ENCODE assay signal across 8 cellular contexts in the genomic region with DNA sequence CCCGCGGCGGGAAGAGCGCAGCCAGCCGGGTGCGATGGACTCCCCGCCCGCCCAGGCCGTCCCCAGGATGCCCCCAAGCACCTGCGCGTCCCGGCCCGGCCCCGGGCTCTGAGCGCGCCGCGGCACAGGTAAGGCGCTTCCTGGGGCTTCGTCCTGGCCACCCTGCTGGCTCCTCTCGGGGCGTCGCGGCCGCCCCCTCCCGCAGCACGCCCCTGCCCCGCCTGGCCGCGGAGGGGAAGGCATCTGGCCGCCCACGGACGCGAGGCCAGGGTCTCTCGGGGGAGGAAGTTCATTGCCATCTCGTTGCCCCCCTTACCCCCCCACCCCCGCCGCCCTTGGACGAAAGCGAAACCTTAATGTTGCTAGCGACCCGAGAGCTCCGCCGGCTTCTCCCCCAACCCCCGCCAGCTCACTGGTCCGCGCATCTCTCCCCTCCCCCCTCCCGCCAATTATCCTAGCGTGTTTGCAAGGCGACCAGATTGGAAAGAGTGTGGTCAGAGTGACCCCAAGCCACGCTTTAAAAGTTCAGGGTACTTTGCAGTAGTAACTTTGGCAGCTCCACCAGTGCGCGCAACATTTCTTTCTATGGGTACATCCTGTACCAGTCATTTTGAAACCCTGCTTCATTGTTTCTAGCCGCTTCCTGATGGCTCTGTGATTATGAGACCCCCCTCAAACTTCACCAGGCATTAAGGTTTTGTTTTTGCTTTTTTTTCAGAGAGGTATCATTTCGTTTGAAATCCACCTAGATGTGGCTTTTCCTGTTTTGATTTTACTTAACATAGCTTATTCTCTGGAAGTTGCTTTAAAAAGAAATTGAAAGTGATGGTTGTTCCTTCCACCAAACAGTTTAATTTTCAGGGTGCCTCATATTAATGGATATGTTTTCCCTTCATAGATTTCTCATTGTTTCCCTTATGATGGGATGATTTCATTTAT. TPM values are rescaled to one million over a fixed set of nuclear protein-coding genes. Genes with fewer than 3 reads are reported as not detected.
DNase-seq lines count a peak whose midpoint lies in the region; ATAC-seq and TF ChIP-seq lines count a peak whose summit lies in the region.

No MANE protein-coding gene starts in this region.

- no peaks in the 10 kb centered on the region for H3K9me3 ChIP-seq in esophagus muscularis mucosa
- H3K9me3 ChIP-seq in stomach = no peaks in the 10 kb centered on the region

- TF ChIP-seq CTCF in HFFc6 (IDR thresholded peaks at IDR 0.05) (no peak), esophagus muscularis mucosa (IDR thresholded peaks at IDR 0.05) (peak in 1 of 3 experiments; percentile 32), nephron progenitor cell (IDR thresholded peaks at IDR 0.05) (no peak), stomach (IDR thresholded peaks at IDR 0.05) (no peak)

- H3K27ac Mint-ChIP-seq in HFFc6 (no peak overlapping the region), nephron progenitor cell (no peak overlapping the region)

- H3K27me3 ChIP-seq in esophagus muscularis mucosa = no peaks in the 10 kb centered on the region
- peaks cover 0 to 39% (median 9%) of the 10 kb centered on the region in 3 donors for H3K27me3 ChIP-seq in stomach

- no peak for DNase-seq in HFFc6
- peak; percentile 17 for DNase-seq in NCI-H1436 (lab: John Stamatoyannopoulos, UW)
- DNase-seq in activated CD8-positive, alpha-beta memory T cell treated with anti-CD3 and anti-CD28 coated beads, Interleukin-2, amount 50 U/mL, for 4 hours = peak; percentile 57
- no peak for DNase-seq in esophagus muscularis mucosa (ENCODE audit: extremely low spot score)
- no peak for DNase-seq in nephron progenitor cell
- DNase-seq in stomach = peak; percentile 33
- no peak for DNase-seq in T1000 (lab: John Stamatoyannopoulos, UW)

- peaks cover 49% of the 10 kb centered on the region for H3K27me3 Mint-ChIP-seq in HFFc6 (ENCODE audit: insufficient read depth)
- peaks cover 95% of the 10 kb centered on the region for H3K27me3 Mint-ChIP-seq in nephron progenitor cell (ENCODE audit: low read depth, poor library complexity)

- H3K4me3 ChIP-seq in esophagus muscularis mucosa (peak overlapping the region; percentile 95 to 99 (median 96)), stomach (peak overlapping the region; percentile 76 to 94 (median 90))

- H3K36me3 ChIP-seq in esophagus muscularis mucosa (no peaks in the 10 kb centered on the region), stomach (no peaks in the 10 kb centered on the region)

- H3K9me3 Mint-ChIP-seq in HFFc6 (no peaks in the 10 kb centered on the region), nephron progenitor cell (no peaks in the 10 kb centered on the region)

- 0% methylated on average over 24 of the region's 55 CpGs for WGBS in esophagus muscularis mucosa
- WGBS in stomach, 5 donors = 0 to 2% (median 1%) methylated on average over 11 to 55 of the region's 55 CpGs

- H3K4me1 ChIP-seq in esophagus muscularis mucosa (peaks cover 18 to 71% (median 55%) of the 10 kb centered on the region in 4 donors), stomach (peaks cover 14 to 52% (median 30%) of the 10 kb centered on the region in 4 donors)

- intact Hi-C loops in esophagus muscularis mucosa (cut with DNase I) = loop anchor here (5.0 kb wide), 3 partner anchors 86 to 146 kb away; no protein-coding TSS in a partner anchor
- intact Hi-C loops in stomach (cut with DNase I; ENCODE audit: low total_unique reads) = no loop called here

- TF ChIP-seq POLR2A in esophagus muscularis mucosa (IDR thresholded peaks at IDR 0.05; ENCODE audit: low read depth) = no peak
- TF ChIP-seq POLR2A in stomach (IDR thresholded peaks at IDR 0.05) = no peak

- H3K4me1 Mint-ChIP-seq in HFFc6 (ENCODE audit: low read depth) = peaks cover 6% of the 10 kb centered on the region
- peaks cover 6% of the 10 kb centered on the region for H3K4me1 Mint-ChIP-seq in nephron progenitor cell

- peak overlapping the region; percentile 87 for H3K4me3 Mint-ChIP-seq in HFFc6
- H3K4me3 Mint-ChIP-seq in nephron progenitor cell = peak overlapping the region; percentile 78

- H3K27ac ChIP-seq in esophagus muscularis mucosa (replicated peaks in 1 of 4) (peak overlapping the region; percentile 94 to 98 (median 97)), stomach (peak overlapping the region; percentile 68 to 97 (median 85))

- no peak for TF ChIP-seq EP300 in esophagus muscularis mucosa (IDR thresholded peaks at IDR 0.05)
- no peak for TF ChIP-seq EP300 in stomach (IDR thresholded peaks at IDR 0.05)

- ATAC-seq in GM18502 (IDR thresholded peaks at IDR 0.05; ENCODE audit: poor library complexity, unreplicated experiment) = peak; percentile 58

- no peaks in the 10 kb centered on the region for H3K36me3 Mint-ChIP-seq in HFFc6 (ENCODE audit: low read depth)
- H3K36me3 Mint-ChIP-seq in nephron progenitor cell (ENCODE audit: low read depth) = no peaks in the 10 kb centered on the region

RNA-seq across cellular contexts. Expression of a gene that starts 0.6 kb away (rescaled TPM):
- 100 to 1,000 TPM in 4 of 6 experiments, 10 to 100 TPM in 2; 78.5 to 126 (median 112) TPM for total RNA-seq in HFFc6 (2021; fragmentation: NEBNext Ultra II Directional; extraction: Animal tissue kit (Norgen Biotek cat#: 25700))
- total RNA-seq in esophagus muscularis mucosa (100 to 1,000 TPM; 206 to 258 (median 221) TPM), stomach (100 to 1,000 TPM in 3 of 5 donors, 10 to 100 TPM in 2; 42.6 to 165 (median 108) TPM)
- polyA plus RNA-seq in stomach = 10 to 100 TPM; 18.8 to 32.7 (median 32.1) TPM

Comparison
In these comparisons a context has a peak if more than half of its experiments do, and no peak if none do; other contexts are left out.
1. DNase-seq: peak in NCI-H1436 (single experiment), activated CD8-positive, alpha-beta memory T cell treated with anti-CD3 and anti-CD28 coated beads, Interleukin-2, amount 50 U/mL, for 4 hours (single experiment) and stomach (single experiment); none in HFFc6 (single experiment), esophagus muscularis mucosa (single experiment), nephron progenitor cell (single experiment) and T1000 (single experiment).